Comparison of ENCODE assay signal across 17 cellular contexts in genomic region chrX:144006811-144007210, GRCh38.
DNase-seq lines count a peak whose midpoint lies in the region; ATAC-seq, FAIRE-seq and TF ChIP-seq lines count a peak whose summit lies in the region.
"Had no signal": no experiment of that assay in that cellular context is flagged by ENCODE, and none has a peak within 500 bp of the region (broad histone marks: within the 10 kb centered on the region; RNA-seq: fewer than 3 reads in every experiment).

No MANE protein-coding gene starts in this region.

- peaks cover 4% of the 10 kb centered on the region for H3K9me3 Mint-ChIP-seq in activated T-cell treated with anti-CD3 and anti-CD28 coated beads, Interleukin-2, amount 50 U/mL, for 4 hours
- H3K9me3 Mint-ChIP-seq in activated CD8-positive, alpha-beta T cell treated with anti-CD3 and anti-CD28 coated beads, Interleukin-2, amount 10 ng/mL, durations not matched to agents 7 days and 5 days (ENCODE audit: insufficient read depth) = no peaks in the 10 kb centered on the region
- no peaks in the 10 kb centered on the region for H3K9me3 Mint-ChIP-seq in glutamatergic neuron (ENCODE audit: unreplicated experiment)
- H3K9me3 Mint-ChIP-seq: activated CD4-positive, alpha-beta memory T cell treated with anti-CD3 and anti-CD28 coated beads, Interleukin-2, amount 10 ng/mL, durations not matched to agents 7 days and 5 days had no signal

- no peak overlapping the region for H3K27ac Mint-ChIP-seq in activated CD8-positive, alpha-beta T cell treated with anti-CD3 and anti-CD28 coated beads, Interleukin-2, amount 10 ng/mL, durations not matched to agents 7 days and 5 days
- no peak overlapping the region for H3K27ac Mint-ChIP-seq in glutamatergic neuron (ENCODE audit: unreplicated experiment)
- H3K27ac Mint-ChIP-seq: activated CD4-positive, alpha-beta memory T cell treated with anti-CD3 and anti-CD28 coated beads, Interleukin-2, amount 10 ng/mL, durations not matched to agents 7 days and 5 days; mesothelial cell of epicardium had no signal

- H3K4me3 Mint-ChIP-seq in activated T-cell treated with anti-CD3 and anti-CD28 coated beads, Interleukin-2, amount 50 U/mL, for 4 hours = no peak overlapping the region
- H3K4me3 Mint-ChIP-seq in activated CD8-positive, alpha-beta T cell treated with anti-CD3 and anti-CD28 coated beads, Interleukin-2, amount 10 ng/mL, durations not matched to agents 7 days and 5 days = no peak overlapping the region
- H3K4me3 Mint-ChIP-seq in glutamatergic neuron (ENCODE audit: unreplicated experiment) = no peak overlapping the region
- H3K4me3 Mint-ChIP-seq: activated CD4-positive, alpha-beta memory T cell treated with anti-CD3 and anti-CD28 coated beads, Interleukin-2, amount 10 ng/mL, durations not matched to agents 7 days and 5 days; mesothelial cell of epicardium had no signal

- POLR2A ChIA-PET in activated CD8-positive, alpha-beta T cell treated with anti-CD3 and anti-CD28 coated beads, Interleukin-2, amount 10 ng/mL, durations not matched to agents 7 days and 5 days (lab: Charles Lee) = no interaction called here

- ATAC-seq in activated T-cell treated with anti-CD3 and anti-CD28 coated beads, Interleukin-2, amount 50 U/mL, for 4 hours = no peak
- no peak for ATAC-seq in activated CD8-positive, alpha-beta T cell treated with anti-CD3 and anti-CD28 coated beads, Interleukin-2, amount 10 ng/mL, durations not matched to agents 7 days and 5 days

- H3K27me3 Mint-ChIP-seq in activated T-cell treated with anti-CD3 and anti-CD28 coated beads, Interleukin-2, amount 50 U/mL, for 4 hours (ENCODE audit: low read depth) = no peaks in the 10 kb centered on the region
- no peaks in the 10 kb centered on the region for H3K27me3 Mint-ChIP-seq in activated CD8-positive, alpha-beta T cell treated with anti-CD3 and anti-CD28 coated beads, Interleukin-2, amount 10 ng/mL, durations not matched to agents 7 days and 5 days (ENCODE audit: low read depth)
- H3K27me3 Mint-ChIP-seq in glutamatergic neuron (ENCODE audit: unreplicated experiment) = no peaks in the 10 kb centered on the region
- H3K27me3 Mint-ChIP-seq: activated CD4-positive, alpha-beta memory T cell treated with anti-CD3 and anti-CD28 coated beads, Interleukin-2, amount 10 ng/mL, durations not matched to agents 7 days and 5 days had no signal

- no peaks in the 10 kb centered on the region for H3K4me1 Mint-ChIP-seq in activated T-cell treated with anti-CD3 and anti-CD28 coated beads, Interleukin-2, amount 50 U/mL, for 4 hours (ENCODE audit: low read depth)
- no peaks in the 10 kb centered on the region for H3K4me1 Mint-ChIP-seq in activated CD8-positive, alpha-beta T cell treated with anti-CD3 and anti-CD28 coated beads, Interleukin-2, amount 10 ng/mL, durations not matched to agents 7 days and 5 days (ENCODE audit: low read depth)
- no peaks in the 10 kb centered on the region for H3K4me1 Mint-ChIP-seq in glutamatergic neuron (ENCODE audit: low read depth, unreplicated experiment)
- H3K4me1 Mint-ChIP-seq: activated CD4-positive, alpha-beta memory T cell treated with anti-CD3 and anti-CD28 coated beads, Interleukin-2, amount 10 ng/mL, durations not matched to agents 7 days and 5 days had no signal

- no peaks in the 10 kb centered on the region for H3K27me3 ChIP-seq in bronchial epithelial cell (ENCODE audit: control insufficient read depth, insufficient read depth, low read length)
- H3K27me3 ChIP-seq in kidney epithelial cell (ENCODE audit: control insufficient read depth, insufficient read depth, low read length) = no peaks in the 10 kb centered on the region
- H3K27me3 ChIP-seq: esophagus muscularis mucosa, stomach had no signal

- no peaks in the 10 kb centered on the region for H3K36me3 ChIP-seq in bronchial epithelial cell (ENCODE audit: control insufficient read depth, insufficient read depth, low read length)
- no peaks in the 10 kb centered on the region for H3K36me3 ChIP-seq in kidney epithelial cell (ENCODE audit: control insufficient read depth, insufficient read depth, low read length)
- H3K36me3 ChIP-seq: esophagus muscularis mucosa, stomach had no signal

- no peak for FAIRE-seq in bronchial epithelial cell (lab: Jason Lieb, UNC)

- peak; percentile 1 for DNase-seq in AG08395 (ENCODE audit: low spot score)
- peak; percentile 66 for DNase-seq in LHCN-M2 (ENCODE audit: low read depth)
- DNase-seq in bronchial epithelial cell (ENCODE audit: low read depth) = peak; percentile 84
- DNase-seq in kidney epithelial cell (ENCODE audit: low read depth) = peak; percentile 84
- no peak for DNase-seq in activated T-cell treated with anti-CD3 and anti-CD28 coated beads, Interleukin-2, amount 50 U/mL, for 4 hours
- no peak for DNase-seq in activated CD8-positive, alpha-beta T cell treated with anti-CD3 and anti-CD28 coated beads, Interleukin-2, amount 10 ng/mL, durations not matched to agents 7 days and 5 days
- no peak for DNase-seq in glutamatergic neuron
- no peak for DNase-seq in putamen (ENCODE audit: low spot score)
- DNase-seq: activated CD4-positive, alpha-beta memory T cell treated with anti-CD3 and anti-CD28 coated beads, Interleukin-2, amount 10 ng/mL, durations not matched to agents 7 days and 5 days; NCI-H2081; NCI-H774; occipital lobe; SHP77; stomach had no signal

- no peaks in the 10 kb centered on the region for H3K36me3 Mint-ChIP-seq in activated T-cell treated with anti-CD3 and anti-CD28 coated beads, Interleukin-2, amount 50 U/mL, for 4 hours (ENCODE audit: insufficient read depth)
- H3K36me3 Mint-ChIP-seq in activated CD8-positive, alpha-beta T cell treated with anti-CD3 and anti-CD28 coated beads, Interleukin-2, amount 10 ng/mL, durations not matched to agents 7 days and 5 days (ENCODE audit: low read depth) = no peaks in the 10 kb centered on the region
- no peaks in the 10 kb centered on the region for H3K36me3 Mint-ChIP-seq in glutamatergic neuron (ENCODE audit: unreplicated experiment)

- H3K4me3 ChIP-seq in bronchial epithelial cell (ENCODE audit: low read depth, low read length) (no peak overlapping the region), kidney epithelial cell (ENCODE audit: low read depth, low read length) (no peak overlapping the region)
- H3K4me3 ChIP-seq: coronary artery, esophagus muscularis mucosa, stomach had no signal

- TF ChIP-seq CTCF in bronchial epithelial cell (IDR thresholded peaks at IDR 0.05; ENCODE audit: insufficient read depth, low read length, severe bottlenecking) (no peak), kidney epithelial cell (IDR thresholded peaks at IDR 0.05; ENCODE audit: insufficient read depth, low read length, poor library complexity, severe bottlenecking) (no peak), glutamatergic neuron (IDR thresholded peaks at IDR 0.05; ENCODE audit: partially characterized antibody, unreplicated experiment) (no peak)

- CTCF ChIA-PET in activated CD8-positive, alpha-beta T cell treated with anti-CD3 and anti-CD28 coated beads, Interleukin-2, amount 10 ng/mL, durations not matched to agents 7 days and 5 days (lab: Charles Lee) = no interaction called here

Comparison
In these comparisons a context has a peak if more than half of its experiments do, and no peak if none do; other contexts are left out.
1. DNase-seq: peak in AG08395 (single experiment), LHCN-M2 (single experiment), bronchial epithelial cell (single experiment) and kidney epithelial cell (single experiment); none in activated T-cell treated with anti-CD3 and anti-CD28 coated beads, Interleukin-2, amount 50 U/mL, for 4 hours (single experiment), activated CD8-positive, alpha-beta T cell treated with anti-CD3 and anti-CD28 coated beads, Interleukin-2, amount 10 ng/mL, durations not matched to agents 7 days and 5 days (single experiment), glutamatergic neuron (single experiment) and putamen (single experiment).